In the genomic region with DNA sequence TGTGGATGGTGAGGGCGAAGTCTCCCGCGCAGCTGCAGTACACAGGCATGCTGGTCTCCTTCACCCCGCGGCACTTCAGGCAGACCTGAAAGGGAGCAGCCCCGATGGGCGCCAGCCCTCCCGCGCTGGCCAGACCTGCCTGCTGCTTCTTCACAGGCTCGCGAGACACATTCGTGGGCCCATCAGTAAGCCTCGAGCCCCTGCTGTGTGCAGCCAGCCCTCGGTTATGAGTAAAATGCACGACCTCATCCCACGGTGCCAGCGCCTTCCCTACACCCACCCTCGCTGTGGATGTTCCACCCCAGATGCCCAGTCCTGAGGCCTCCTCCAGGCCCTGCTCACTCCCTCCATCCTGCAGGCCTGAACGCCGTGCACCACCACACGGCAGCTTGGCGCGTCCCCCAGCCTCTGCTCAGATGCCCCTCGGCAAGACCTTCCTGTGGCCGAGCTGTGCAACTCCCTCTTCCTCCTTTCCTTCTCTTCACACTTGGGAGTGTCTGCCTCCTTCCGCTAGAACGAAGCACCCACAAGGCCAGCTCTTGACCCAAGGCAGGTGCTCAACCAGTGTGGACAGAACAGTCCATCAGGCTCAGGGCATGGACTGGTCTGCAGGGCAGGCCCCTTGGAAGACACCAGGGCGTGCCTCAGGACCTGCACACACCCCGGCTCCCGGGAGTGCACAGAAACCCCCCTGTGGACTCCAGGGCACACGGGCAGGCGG, we compare ENCODE assay signal across 1 cellular context.
TF ChIP-seq lines count a peak whose summit lies in the region.

No MANE protein-coding gene starts in this region.

TF ChIP-seq in K562, 482 proteins besides CTCF, POLR2A, EP300 and RAD21:
- TF ChIP-seq RBM22 (IDR thresholded peaks at IDR 0.05; ENCODE audit: low read depth, low read length, poor library complexity, severe bottlenecking) (peak; percentile 50), POLR2AphosphoS2 (IDR thresholded peaks at IDR 0.05; ENCODE audit: low read length) (peak; percentile 35; the same call in 1 of the 2 replicates), ZNF146 (CRISPR knock-in tag; IDR thresholded peaks at IDR 0.05; ENCODE audit: unreplicated experiment) (no peak), POLR2G (IDR thresholded peaks at IDR 0.05; ENCODE audit: low read depth, low read length) (peak; percentile 49), TEAD2 (tag; IDR thresholded peaks at IDR 0.05) (no peak)
